Comparison of ENCODE assay signal across 21 cellular contexts in genomic region chr18:22203892-22204536, GRCh38. TPM values are rescaled to one million over a fixed set of nuclear protein-coding genes. Genes with fewer than 3 reads are reported as not detected.
"Had no signal": no experiment of that assay in that cellular context is flagged by ENCODE, and none has a peak within 500 bp of the region (broad histone marks: within the 10 kb centered on the region; RNA-seq: fewer than 3 reads in every experiment).

No MANE protein-coding gene starts in this region.

- H3K9me3 Mint-ChIP-seq: activated B cell treated with CpG ODN at 0.5 μM for 24 hours; activated naive CD4-positive, alpha-beta T cell treated with anti-CD3 and anti-CD28 coated beads, Interleukin-2, amount 50 U/mL, for 72 hours; activated T-cell treated with anti-CD3 and anti-CD28 coated beads, Interleukin-2, amount 50 U/mL, for 24 hours; activated T-helper 17 cell treated with anti-CD3 and anti-CD28 coated beads, Interleukin-2, amount 50 U/mL, for 72 hours; natural killer cell treated with Interleukin-12 subunit alpha and Interleukin-12 subunit beta and Interleukin-15 and Interleukin-18, amount 100 ng/mL, for 72 hours; stimulated activated naive B cell treated with anti-CD40 and anti-IgM and Interleukin-4, amounts not matched to agents 10 μg/mL and 1 μg/mL and 100 μg/mL, for 72 hours; T-helper 1 cell treated with Interleukin-12 subunit alpha and Interleukin-12 subunit beta and Interleukin-4 antibody, amounts not matched to agents 30 μg/mL and 1 μg/mL, for 36 hours had no signal

- H3K27ac ChIP-seq: foreskin keratinocyte, parathyroid adenoma, testis, upper lobe of left lung had no signal

- H3K9me3 ChIP-seq: testis, upper lobe of left lung had no signal

- DNase-seq: activated B cell treated with CpG ODN at 0.5 μM for 24 hours; activated CD4-positive, alpha-beta T cell treated with anti-CD3 and anti-CD28 coated beads for 36 hours; activated CD4-positive, alpha-beta T cell treated with anti-CD3 and anti-CD28 coated beads, Interleukin-2, amount 50 U/mL, for 4 hours; activated CD8-positive, alpha-beta memory T cell treated with anti-CD3 and anti-CD28 coated beads for 24 hours; activated CD8-positive, alpha-beta memory T cell treated with anti-CD3 and anti-CD28 coated beads, Interleukin-2, amount 50 U/mL, for 4 hours; activated T-cell treated with anti-CD3 and anti-CD28 coated beads, Interleukin-2, amount 50 U/mL, for 24 hours; cerebellar nuclear complex; cortex of kidney; foreskin keratinocyte; hypothalamus; stimulated activated CD4-positive, alpha-beta T cell treated with anti-CD3 and anti-CD28 coated beads, Interleukin-2, amount 100 ng/mL, for 48 hours; stimulated activated CD8-positive, alpha-beta memory T cell treated with anti-CD3 and anti-CD28 coated beads, Interleukin-4, amount 100 ng/mL, for 48 hours; stimulated activated naive B cell treated with anti-CD40 and anti-IgM and Interleukin-4, amounts not matched to agents 10 μg/mL and 1 μg/mL and 100 μg/mL, for 72 hours; T1000; testis; upper lobe of left lung had no signal

- H3K36me3 Mint-ChIP-seq: activated naive CD4-positive, alpha-beta T cell treated with anti-CD3 and anti-CD28 coated beads, Interleukin-2, amount 50 U/mL, for 72 hours; natural killer cell treated with Interleukin-12 subunit alpha and Interleukin-12 subunit beta and Interleukin-15 and Interleukin-18, amount 100 ng/mL, for 72 hours; stimulated activated naive B cell treated with anti-CD40 and anti-IgM and Interleukin-4, amounts not matched to agents 10 μg/mL and 1 μg/mL and 100 μg/mL, for 72 hours had no signal

- ATAC-seq: activated CD4-positive, alpha-beta T cell treated with anti-CD3 and anti-CD28 coated beads for 36 hours; activated naive CD4-positive, alpha-beta T cell treated with anti-CD3 and anti-CD28 coated beads, Interleukin-2, amount 50 U/mL, for 72 hours; activated T-helper 17 cell treated with anti-CD3 and anti-CD28 coated beads, Interleukin-2, amount 50 U/mL, for 72 hours; foreskin keratinocyte; natural killer cell treated with Interleukin-12 subunit alpha and Interleukin-12 subunit beta and Interleukin-15 and Interleukin-18, amount 100 ng/mL, for 72 hours; stimulated activated naive B cell treated with anti-CD40 and anti-IgM and Interleukin-4, amounts not matched to agents 10 μg/mL and 1 μg/mL and 100 μg/mL, for 72 hours had no signal

- H3K27me3 ChIP-seq: testis, upper lobe of left lung had no signal

- H3K4me1 ChIP-seq: foreskin keratinocyte, parathyroid adenoma, testis had no signal

- H3K4me3 ChIP-seq: testis, upper lobe of left lung had no signal

- H3K27ac Mint-ChIP-seq: activated B cell treated with CpG ODN at 0.5 μM for 24 hours; activated CD4-positive, alpha-beta T cell treated with anti-CD3 and anti-CD28 coated beads for 36 hours; activated naive CD4-positive, alpha-beta T cell treated with anti-CD3 and anti-CD28 coated beads, Interleukin-2, amount 50 U/mL, for 72 hours; activated T-cell treated with anti-CD3 and anti-CD28 coated beads, Interleukin-2, amount 50 U/mL, for 24 hours; activated T-helper 17 cell treated with anti-CD3 and anti-CD28 coated beads, Interleukin-2, amount 50 U/mL, for 72 hours; natural killer cell treated with Interleukin-12 subunit alpha and Interleukin-12 subunit beta and Interleukin-15 and Interleukin-18, amount 100 ng/mL, for 72 hours; stimulated activated naive B cell treated with anti-CD40 and anti-IgM and Interleukin-4, amounts not matched to agents 10 μg/mL and 1 μg/mL and 100 μg/mL, for 72 hours; T-helper 1 cell treated with Interleukin-12 subunit alpha and Interleukin-12 subunit beta and Interleukin-4 antibody, amounts not matched to agents 30 μg/mL and 1 μg/mL, for 36 hours had no signal

- H3K4me1 Mint-ChIP-seq: activated B cell treated with CpG ODN at 0.5 μM for 24 hours; activated CD4-positive, alpha-beta T cell treated with anti-CD3 and anti-CD28 coated beads for 36 hours; activated T-helper 17 cell treated with anti-CD3 and anti-CD28 coated beads, Interleukin-2, amount 50 U/mL, for 72 hours; stimulated activated naive B cell treated with anti-CD40 and anti-IgM and Interleukin-4, amounts not matched to agents 10 μg/mL and 1 μg/mL and 100 μg/mL, for 72 hours had no signal

- H3K4me3 Mint-ChIP-seq: activated B cell treated with CpG ODN at 0.5 μM for 24 hours; activated CD4-positive, alpha-beta T cell treated with anti-CD3 and anti-CD28 coated beads for 36 hours; activated T-cell treated with anti-CD3 and anti-CD28 coated beads, Interleukin-2, amount 50 U/mL, for 24 hours; activated T-helper 17 cell treated with anti-CD3 and anti-CD28 coated beads, Interleukin-2, amount 50 U/mL, for 72 hours; natural killer cell treated with Interleukin-12 subunit alpha and Interleukin-12 subunit beta and Interleukin-15 and Interleukin-18, amount 100 ng/mL, for 72 hours; stimulated activated naive B cell treated with anti-CD40 and anti-IgM and Interleukin-4, amounts not matched to agents 10 μg/mL and 1 μg/mL and 100 μg/mL, for 72 hours; T-helper 1 cell treated with Interleukin-12 subunit alpha and Interleukin-12 subunit beta and Interleukin-4 antibody, amounts not matched to agents 30 μg/mL and 1 μg/mL, for 36 hours had no signal

RNA-seq across cellular contexts. Expression of gene GATA6, which starts 34.6 kb away (rescaled TPM):
- total RNA-seq: activated B cell treated with CpG ODN at 0.5 μM for 24 hours; activated CD4-positive, alpha-beta T cell treated with anti-CD3 and anti-CD28 coated beads for 36 hours; activated naive CD4-positive, alpha-beta T cell treated with anti-CD3 and anti-CD28 coated beads, Interleukin-2, amount 50 U/mL, for 72 hours; activated T-helper 17 cell treated with anti-CD3 and anti-CD28 coated beads, Interleukin-2, amount 50 U/mL, for 72 hours; natural killer cell treated with Interleukin-12 subunit alpha and Interleukin-12 subunit beta and Interleukin-15 and Interleukin-18, amount 100 ng/mL, for 72 hours had no signal
